7 cellular contexts compared by ENCODE assay signal in genomic region chr3:124248471-124249028, GRCh38.
A peak's percentile ranks its signal among the peaks of the same experiment; 100 is the strongest.
DNase-seq lines count a peak whose midpoint lies in the region; ATAC-seq and TF ChIP-seq lines count a peak whose summit lies in the region.

No MANE protein-coding gene starts in this region.

- H3K9me3 ChIP-seq in PC-3 (ENCODE audit: low read length): no peaks in the 10 kb centered on the region
- no peaks in the 10 kb centered on the region for H3K9me3 ChIP-seq in aorta (ENCODE audit: control insufficient read depth, low read length)

- TF ChIP-seq CTCF in PC-3 (conservative IDR thresholded peaks at IDR 0.05; ENCODE audit: low read depth, low read length): no peak
- no peak for TF ChIP-seq CTCF in epithelial cell of esophagus (IDR thresholded peaks at IDR 0.05; ENCODE audit: insufficient read depth, low read depth, low read length, missing control alignments)

- peak overlapping the region; percentile 29 for H3K27ac ChIP-seq in PC-3 (ENCODE audit: low read length)
- H3K27ac ChIP-seq in aorta (ENCODE audit: low read depth in 1 of 2, low read length in 2 of 2): peak overlapping the region; percentile 91 to 93

- no peaks in the 10 kb centered on the region for H3K9me3 Mint-ChIP-seq in activated CD8-positive, alpha-beta T cell treated with anti-CD3 and anti-CD28 coated beads, Interleukin-2, amount 10 ng/mL, durations not matched to agents 7 days and 5 days (ENCODE audit: insufficient read depth)

- no TSS peak for BruUV-seq in PC-3 (replicated peaks; lab: Mats Ljungman, UMichigan)

- H3K36me3 ChIP-seq in PC-3 (ENCODE audit: low read depth, low read length) (no peaks in the 10 kb centered on the region), aorta (ENCODE audit: control insufficient read depth in 1 of 2, insufficient read depth in 2 of 2, low read length in 1 of 2) (no peaks in the 10 kb centered on the region)

- H3K27me3 Mint-ChIP-seq in activated CD8-positive, alpha-beta T cell treated with anti-CD3 and anti-CD28 coated beads, Interleukin-2, amount 10 ng/mL, durations not matched to agents 7 days and 5 days (ENCODE audit: low read depth): peaks cover 21% of the 10 kb centered on the region

- H3K36me3 Mint-ChIP-seq in activated CD8-positive, alpha-beta T cell treated with anti-CD3 and anti-CD28 coated beads, Interleukin-2, amount 10 ng/mL, durations not matched to agents 7 days and 5 days (ENCODE audit: low read depth): no peaks in the 10 kb centered on the region

- H4K20me1 ChIP-seq in PC-3 (ENCODE audit: low read length): no peaks in the 10 kb centered on the region

- no peaks in the 10 kb centered on the region for H3F3A ChIP-seq in PC-3 (ENCODE audit: low read length, unreplicated experiment)

- CTCF ChIA-PET in PC-3 (lab: Charles Lee): no interaction called here
- CTCF ChIA-PET in activated CD8-positive, alpha-beta T cell treated with anti-CD3 and anti-CD28 coated beads, Interleukin-2, amount 10 ng/mL, durations not matched to agents 7 days and 5 days (lab: Charles Lee): interaction anchor here (0.6 kb wide), 1 partner anchor 506 kb away, joined by 3 read pairs; no protein-coding TSS in a partner anchor

- H3K4me3 ChIP-seq in PC-3 (ENCODE audit: low read length): no peak overlapping the region
- no peak overlapping the region for H3K4me3 ChIP-seq in epithelial cell of esophagus (ENCODE audit: low read length)
- no peak overlapping the region for H3K4me3 ChIP-seq in aorta (ENCODE audit: low read length in 2 of 2)

- peak overlapping the region; percentile 5; the same call in 1 of the 2 replicates for H3K9ac ChIP-seq in PC-3 (ENCODE audit: low read length)

- no peak overlapping the region for H3K27ac Mint-ChIP-seq in activated CD8-positive, alpha-beta T cell treated with anti-CD3 and anti-CD28 coated beads, Interleukin-2, amount 10 ng/mL, durations not matched to agents 7 days and 5 days

- H3K27me3 ChIP-seq in PC-3 (ENCODE audit: low read length) (no peaks in the 10 kb centered on the region), aorta (ENCODE audit: control insufficient read depth in 1 of 2, insufficient read depth in 2 of 2, low read length in 1 of 2) (no peaks in the 10 kb centered on the region)

- H3K4me1 Mint-ChIP-seq in activated CD8-positive, alpha-beta T cell treated with anti-CD3 and anti-CD28 coated beads, Interleukin-2, amount 10 ng/mL, durations not matched to agents 7 days and 5 days (ENCODE audit: low read depth): peaks cover 4% of the 10 kb centered on the region

- DNase-seq in PC-3 (peak; percentile 68), epithelial cell of esophagus (ENCODE audit: low read depth) (peak; percentile 56), mucosa of gallbladder (ENCODE audit: low spot score) (peak; percentile 78), aorta (peak in 1 of 2 donors; percentile 62), cerebellum (ENCODE audit: low spot score) (no peak)
- no peak for DNase-seq in activated CD8-positive, alpha-beta T cell treated with anti-CD3 and anti-CD28 coated beads, Interleukin-2, amount 10 ng/mL, durations not matched to agents 7 days and 5 days

- peak overlapping the region; percentile 30; the same call in 1 of the 2 replicates for H3K4me2 ChIP-seq in PC-3 (ENCODE audit: low read length)

- intact Hi-C loops in PC-3 (cut with micrococcal nuclease) (loop anchor here (5.0 to 10.0 kb wide), 2 partner anchors 131 to 234 kb away; no protein-coding TSS in a partner anchor), aorta (cut with DNase I) (loop anchor here in 1 of 2 donors (5.0 kb wide), 1 partner anchor 34 kb away; no protein-coding TSS in a partner anchor)

- peaks cover 14% of the 10 kb centered on the region for H3K4me1 ChIP-seq in PC-3 (ENCODE audit: insufficient read depth, low read length)
- H3K4me1 ChIP-seq in aorta (ENCODE audit: control insufficient read depth in 1 of 2, insufficient read depth in 2 of 2, low read length in 2 of 2): peaks cover 0 to 12% of the 10 kb centered on the region in 2 donors

- POLR2A ChIA-PET in PC-3 (lab: Charles Lee; ENCODE audit: unreplicated experiment): no interaction called here
- POLR2A ChIA-PET in activated CD8-positive, alpha-beta T cell treated with anti-CD3 and anti-CD28 coated beads, Interleukin-2, amount 10 ng/mL, durations not matched to agents 7 days and 5 days (lab: Charles Lee): no interaction called here

- ATAC-seq in PC-3: peak; percentile 60
- peak; percentile 84 for ATAC-seq in aorta (ENCODE audit: low FRiP score)
- no peak for ATAC-seq in activated CD8-positive, alpha-beta T cell treated with anti-CD3 and anti-CD28 coated beads, Interleukin-2, amount 10 ng/mL, durations not matched to agents 7 days and 5 days
- ATAC-seq in HG02981 (IDR thresholded peaks at IDR 0.05; ENCODE audit: unreplicated experiment): no peak

- peak overlapping the region; percentile 63 for H2AFZ ChIP-seq in PC-3 (ENCODE audit: low read length)

- WGBS in aorta, 2 donors: 1 to 2% methylated on average over 4 of the region's 4 CpGs

- no peak overlapping the region for H3K4me3 Mint-ChIP-seq in activated CD8-positive, alpha-beta T cell treated with anti-CD3 and anti-CD28 coated beads, Interleukin-2, amount 10 ng/mL, durations not matched to agents 7 days and 5 days

- no peaks in the 10 kb centered on the region for H3K9me2 ChIP-seq in PC-3 (replicated peaks; ENCODE audit: low read length)

- no peaks in the 10 kb centered on the region for H3K79me2 ChIP-seq in PC-3 (ENCODE audit: low read length)

Comparison
In these comparisons a context has a peak if more than half of its experiments do, and no peak if none do; other contexts are left out.
1. ATAC-seq: peak in PC-3 (single experiment) and aorta (single experiment); none in activated CD8-positive, alpha-beta T cell treated with anti-CD3 and anti-CD28 coated beads, Interleukin-2, amount 10 ng/mL, durations not matched to agents 7 days and 5 days (single experiment) and HG02981 (single experiment).
2. DNase-seq: peak in PC-3 (single experiment), epithelial cell of esophagus (single experiment) and mucosa of gallbladder (single experiment); none in activated CD8-positive, alpha-beta T cell treated with anti-CD3 and anti-CD28 coated beads, Interleukin-2, amount 10 ng/mL, durations not matched to agents 7 days and 5 days (single experiment) and cerebellum (single experiment).